In the genomic region with DNA sequence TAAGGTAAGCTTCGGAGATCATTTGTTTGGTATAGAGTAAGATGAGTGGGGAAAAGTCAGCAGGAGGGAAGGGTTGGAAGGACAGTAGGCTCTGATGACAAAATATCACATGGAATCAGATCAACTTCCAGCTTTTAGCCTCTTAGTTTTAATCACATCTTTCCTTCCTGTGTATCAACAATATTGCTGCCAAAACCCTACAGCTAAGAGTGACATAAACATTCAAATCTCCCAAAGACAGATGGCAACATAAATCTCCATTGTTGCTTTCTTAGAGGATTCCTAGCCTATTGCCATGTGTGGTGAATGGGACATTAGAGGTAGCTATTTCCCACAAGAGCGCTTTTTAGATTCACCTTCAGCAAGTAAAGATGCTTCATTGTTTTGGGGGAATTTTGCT, we compare ENCODE assay signal across 20 cellular contexts. TPM values are rescaled to one million over a fixed set of nuclear protein-coding genes. Genes with fewer than 3 reads are reported as not detected.
DNase-seq lines count a peak whose midpoint lies in the region; ATAC-seq and TF ChIP-seq lines count a peak whose summit lies in the region.
"Had no signal": no experiment of that assay in that cellular context is flagged by ENCODE, and none has a peak within 500 bp of the region (broad histone marks: within the 10 kb centered on the region; RNA-seq: fewer than 3 reads in every experiment).

No MANE protein-coding gene starts in this region.

- no peaks in the 10 kb centered on the region for H4K20me1 ChIP-seq in neural progenitor cell (ENCODE audit: low read depth)

- H3K4me3 Mint-ChIP-seq in neural progenitor cell = no peak overlapping the region
- H3K4me3 Mint-ChIP-seq: natural killer cell treated with Interleukin-12 subunit alpha and Interleukin-12 subunit beta and Interleukin-15 and Interleukin-18, amount 100 ng/mL, for 72 hours had no signal

- peaks cover 15% of the 10 kb centered on the region for H3F3A ChIP-seq in neural progenitor cell (ENCODE audit: low read depth)

- H3K79me2 ChIP-seq in neural progenitor cell (ENCODE audit: low read depth) = no peaks in the 10 kb centered on the region

- H3K36me3 ChIP-seq in adipocyte (ENCODE audit: control insufficient read depth, insufficient read depth, low read length, severe bottlenecking) = no peaks in the 10 kb centered on the region
- H3K36me3 ChIP-seq in neural progenitor cell = no peaks in the 10 kb centered on the region
- H3K36me3 ChIP-seq: BE2C, uterus had no signal

- in situ Hi-C loops in G401 (cut with HindIII; ENCODE audit: low sequenced_read_pairs) = no loop called here

- no peaks in the 10 kb centered on the region for H3K27me3 ChIP-seq in adipocyte (replicated peaks; ENCODE audit: control insufficient read depth, insufficient read depth, low read length)
- H3K27me3 ChIP-seq in neural progenitor cell = no peaks in the 10 kb centered on the region
- H3K27me3 ChIP-seq: BE2C, uterus had no signal

- H3K4me3 ChIP-seq in adipocyte (ENCODE audit: low read length) (no peak overlapping the region), neural progenitor cell (no peak overlapping the region)
- H3K4me3 ChIP-seq: uterus had no signal

- H3K9ac ChIP-seq in adipocyte (ENCODE audit: low read length) (no peak overlapping the region), neural progenitor cell (no peak overlapping the region)

- no peak for ATAC-seq in HG02981 (IDR thresholded peaks at IDR 0.05; ENCODE audit: unreplicated experiment)
- no peak for ATAC-seq in GM19463 (IDR thresholded peaks at IDR 0.05; ENCODE audit: unreplicated experiment)
- ATAC-seq: natural killer cell treated with Interleukin-12 subunit alpha and Interleukin-12 subunit beta and Interleukin-15 and Interleukin-18, amount 100 ng/mL, for 72 hours had no signal

- no peak overlapping the region for H2AFZ ChIP-seq in neural progenitor cell (replicated peaks)

- no peak for TF ChIP-seq CTCF in neural progenitor cell (IDR thresholded peaks at IDR 0.05)

- no peak overlapping the region for H3K27ac Mint-ChIP-seq in neural progenitor cell
- H3K27ac Mint-ChIP-seq: activated T-helper 2 cell treated with anti-CD3 and anti-CD28 coated beads, Interferon-gamma antibody, Interleukin-2, Interleukin-4, amounts not matched to agents 10 μg/mL and 5 μg/mL and 100 μg/mL, durations not matched to agents 14 hours and 24 hours and 36 hours; natural killer cell treated with Interleukin-12 subunit alpha and Interleukin-12 subunit beta and Interleukin-15 and Interleukin-18, amount 100 ng/mL, for 72 hours had no signal

- peaks cover 22% of the 10 kb centered on the region for H3K4me1 Mint-ChIP-seq in neural progenitor cell

- peak overlapping the region; percentile 54 for H3K27ac ChIP-seq in neural progenitor cell
- H3K27ac ChIP-seq: uterus had no signal

- peaks cover 10% of the 10 kb centered on the region for H3K9me3 Mint-ChIP-seq in neural progenitor cell
- H3K9me3 Mint-ChIP-seq: activated T-helper 2 cell treated with anti-CD3 and anti-CD28 coated beads, Interferon-gamma antibody, Interleukin-2, Interleukin-4, amounts not matched to agents 10 μg/mL and 5 μg/mL and 100 μg/mL, durations not matched to agents 14 hours and 24 hours and 36 hours; natural killer cell treated with Interleukin-12 subunit alpha and Interleukin-12 subunit beta and Interleukin-15 and Interleukin-18, amount 100 ng/mL, for 72 hours had no signal

- H3K27me3 Mint-ChIP-seq in neural progenitor cell (ENCODE audit: insufficient read depth, low read depth) = no peaks in the 10 kb centered on the region
- H3K27me3 Mint-ChIP-seq: natural killer cell treated with Interleukin-12 subunit alpha and Interleukin-12 subunit beta and Interleukin-15 and Interleukin-18, amount 100 ng/mL, for 72 hours had no signal

- peaks cover 9% of the 10 kb centered on the region for H3K4me1 ChIP-seq in adipocyte (ENCODE audit: control insufficient read depth, insufficient read depth, low read length)
- peaks cover 33% of the 10 kb centered on the region for H3K4me1 ChIP-seq in neural progenitor cell
- H3K4me1 ChIP-seq: BE2C, uterus had no signal

- peak; percentile 20 for DNase-seq in G401 (ENCODE audit: low spot score)
- peak; percentile 5 for DNase-seq in NCI-H1694 treated with DMSO at 0.1 percent for 48 hours (lab: John Stamatoyannopoulos, UW)
- DNase-seq in adipocyte (ENCODE audit: low read depth) = peak; percentile 30
- peak; percentile 15 for DNase-seq in neural progenitor cell (ENCODE audit: low spot score)
- DNase-seq in SK-N-DZ (ENCODE audit: low spot score) = no peak
- DNase-seq: BE2C; caudate nucleus; effector CD4-positive, alpha-beta T cell; kidney glomerular epithelial cell; NCI-H1436; NCI-H510A treated with DMSO at 0.1 percent for 48 hours; OCI-M1; stimulated activated CD8-positive, alpha-beta memory T cell treated with anti-CD3 and anti-CD28 coated beads, Interleukin-4, amount 100 ng/mL, for 48 hours; substantia nigra; T1000; uterus had no signal

- H3K9me3 ChIP-seq in adipocyte (ENCODE audit: control insufficient read depth, low read length) (no peaks in the 10 kb centered on the region), neural progenitor cell (ENCODE audit: low read depth) (no peaks in the 10 kb centered on the region)
- H3K9me3 ChIP-seq: BE2C, uterus had no signal

- H3K36me3 Mint-ChIP-seq in neural progenitor cell = no peaks in the 10 kb centered on the region
- H3K36me3 Mint-ChIP-seq: natural killer cell treated with Interleukin-12 subunit alpha and Interleukin-12 subunit beta and Interleukin-15 and Interleukin-18, amount 100 ng/mL, for 72 hours had no signal

- peak overlapping the region; percentile 66 for H3K4me2 ChIP-seq in neural progenitor cell

RNA-seq across cellular contexts. Expression of gene FZD1, which starts 35.3 kb away (rescaled TPM):
- total RNA-seq in G401 (2014; rRNA removed; shearing (Covaris generic)) = 0.92 and 1.9 TPM in 2 replicates
- 5.1 and 10.9 TPM in 2 replicates for total RNA-seq in neural progenitor cell (ENCODE audit: low replicate concordance)
- 7.2 and 8.8 TPM in 2 replicates for polyA plus RNA-seq in SK-N-DZ (2014; cell fraction: cytosol; rRNA removed)
- polyA plus RNA-seq in SK-N-DZ (2014; cell fraction: nucleus; rRNA removed) = 4.0 and 6.0 TPM in 2 replicates
